1 cellular context compared by ENCODE assay signal in the genomic region with DNA sequence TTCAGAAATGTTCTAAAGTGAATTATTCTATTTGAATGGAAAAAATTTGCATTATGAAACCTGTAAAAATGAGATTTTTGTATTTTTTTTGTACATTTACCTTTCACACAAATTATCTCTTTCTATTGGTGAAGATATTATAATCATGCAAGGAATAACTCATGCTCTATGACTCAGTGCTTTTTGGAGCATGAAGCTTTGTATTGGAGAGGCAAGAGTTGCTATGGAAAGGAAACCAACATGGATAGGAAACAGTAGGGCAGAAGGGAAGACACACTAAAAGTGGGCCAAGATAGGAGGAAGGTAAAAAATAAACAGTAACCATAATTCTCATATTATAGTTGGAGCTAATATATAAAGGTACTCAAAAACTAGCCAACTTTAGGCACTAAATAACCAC.
TF ChIP-seq lines count a peak whose summit lies in the region.

No MANE protein-coding gene starts in this region.

TF ChIP-seq in IMR-90, 13 proteins besides CTCF, POLR2A, EP300 and RAD21 (continued from another document):
- TF ChIP-seq BHLHE40 (IDR thresholded peaks at IDR 0.05; ENCODE audit: low read depth, low read length), result no peak
